In genomic region chr18:7740815-7741214, GRCh38 we compare ENCODE assay signal across 18 cellular contexts.
DNase-seq lines count a peak whose midpoint lies in the region; ATAC-seq and TF ChIP-seq lines count a peak whose summit lies in the region.
"Had no signal": no experiment of that assay in that cellular context is flagged by ENCODE, and none has a peak within 500 bp of the region (broad histone marks: within the 10 kb centered on the region; RNA-seq: fewer than 3 reads in every experiment).

No MANE protein-coding gene starts in this region.

- CTCF ChIA-PET in WTC11 (lab: Charles Lee): interaction anchor here (0.7 to 1.0 kb wide), 2 partner anchors 49 to 468 kb away, joined by 3 read pairs; no protein-coding TSS in a partner anchor

- H3K4me3 Mint-ChIP-seq in WTC11: peak overlapping the region; percentile 24; the same call in 1 of the 2 replicates
- H3K4me3 Mint-ChIP-seq in endothelial cell (ENCODE audit: unreplicated experiment): no peak overlapping the region
- no peak overlapping the region for H3K4me3 Mint-ChIP-seq in mesothelial cell of epicardium
- H3K4me3 Mint-ChIP-seq in activated T-cell treated with anti-CD3 and anti-CD28 coated beads, Interleukin-2, amount 50 U/mL, for 24 hours: no peak overlapping the region
- H3K4me3 Mint-ChIP-seq: activated naive CD4-positive, alpha-beta T cell treated with anti-CD3 and anti-CD28 coated beads for 36 hours; immature natural killer cell; stimulated activated naive CD8-positive, alpha-beta T cell treated with anti-CD3 and anti-CD28 coated beads, Interleukin-15, amount 100 ng/mL, for 72 hours had no signal

- H3K4me1 ChIP-seq in subcutaneous abdominal adipose tissue (ENCODE audit: control insufficient read depth in 5 of 5, insufficient read depth in 5 of 5, low read length in 5 of 5): peaks cover 6 to 34% (median 31%) of the 10 kb centered on the region in 5 donors

- DNase-seq in WTC11 (ENCODE audit: low spot score): no peak
- DNase-seq in endothelial cell (ENCODE audit: low spot score): no peak
- no peak for DNase-seq in mesothelial cell of epicardium (ENCODE audit: low spot score in 2 of 2, unreplicated experiment in 2 of 2)
- DNase-seq in SW 1271 (lab: John Stamatoyannopoulos, UW): no peak
- DNase-seq in activated T-cell treated with anti-CD3 and anti-CD28 coated beads, Interleukin-2, amount 50 U/mL, for 24 hours: no peak
- DNase-seq: activated naive CD4-positive, alpha-beta T cell treated with anti-CD3 and anti-CD28 coated beads for 36 hours; activated T-cell treated with anti-CD3 and anti-CD28 coated beads for 4 hours; body of pancreas; Calu3; dermis blood vessel endothelial cell; immature natural killer cell; NCI-H524 treated with DMSO at 0.1 percent for 48 hours; retina; stimulated activated CD4-positive, alpha-beta T cell treated with anti-CD3 and anti-CD28 coated beads, Interleukin-2, amount 100 ng/mL, for 24 hours; stimulated activated naive CD8-positive, alpha-beta T cell treated with anti-CD3 and anti-CD28 coated beads, Interleukin-15, amount 100 ng/mL, for 72 hours; T-helper 1 cell had no signal

- H3K4me1 Mint-ChIP-seq in WTC11: peaks cover 52% of the 10 kb centered on the region
- peaks cover 38% of the 10 kb centered on the region for H3K4me1 Mint-ChIP-seq in endothelial cell (ENCODE audit: unreplicated experiment)
- peaks cover 29% of the 10 kb centered on the region for H3K4me1 Mint-ChIP-seq in mesothelial cell of epicardium
- no peaks in the 10 kb centered on the region for H3K4me1 Mint-ChIP-seq in activated T-cell treated with anti-CD3 and anti-CD28 coated beads, Interleukin-2, amount 50 U/mL, for 24 hours (ENCODE audit: low read depth)
- H3K4me1 Mint-ChIP-seq: immature natural killer cell; stimulated activated naive CD8-positive, alpha-beta T cell treated with anti-CD3 and anti-CD28 coated beads, Interleukin-15, amount 100 ng/mL, for 72 hours had no signal

- H3K36me3 ChIP-seq in subcutaneous abdominal adipose tissue (ENCODE audit: control insufficient read depth in 5 of 5, insufficient read depth in 5 of 5, low read length in 5 of 5): no peaks in the 10 kb centered on the region

- H3K9me3 ChIP-seq in subcutaneous abdominal adipose tissue (ENCODE audit: control insufficient read depth in 5 of 5, low read length in 5 of 5): peaks cover 0 to 6% (median 0%) of the 10 kb centered on the region in 5 donors
- H3K9me3 ChIP-seq: body of pancreas had no signal

- no peak overlapping the region for H3K4me3 ChIP-seq in subcutaneous abdominal adipose tissue (ENCODE audit: low read depth in 1 of 5, low read length in 5 of 5)
- H3K4me3 ChIP-seq: body of pancreas had no signal

- peak; percentile 69 for ATAC-seq in WTC11
- ATAC-seq in HG03097 (IDR thresholded peaks at IDR 0.05; ENCODE audit: low FRiP score, unreplicated experiment): no peak
- ATAC-seq: body of pancreas; stimulated activated naive CD8-positive, alpha-beta T cell treated with anti-CD3 and anti-CD28 coated beads, Interleukin-15, amount 100 ng/mL, for 72 hours had no signal

- no peaks in the 10 kb centered on the region for H3K27me3 ChIP-seq in subcutaneous abdominal adipose tissue (ENCODE audit: control insufficient read depth in 5 of 5, insufficient read depth in 4 of 5, low read length in 5 of 5)
- H3K27me3 ChIP-seq: body of pancreas had no signal

- no peaks in the 10 kb centered on the region for H3K27me3 Mint-ChIP-seq in WTC11 (ENCODE audit: low read depth)
- H3K27me3 Mint-ChIP-seq in endothelial cell (ENCODE audit: unreplicated experiment): no peaks in the 10 kb centered on the region
- H3K27me3 Mint-ChIP-seq in mesothelial cell of epicardium (ENCODE audit: low read depth): no peaks in the 10 kb centered on the region
- H3K27me3 Mint-ChIP-seq in activated T-cell treated with anti-CD3 and anti-CD28 coated beads, Interleukin-2, amount 50 U/mL, for 24 hours: no peaks in the 10 kb centered on the region
- H3K27me3 Mint-ChIP-seq: stimulated activated naive CD8-positive, alpha-beta T cell treated with anti-CD3 and anti-CD28 coated beads, Interleukin-15, amount 100 ng/mL, for 72 hours had no signal

- peak overlapping the region; percentile 66 for H3K27ac ChIP-seq in subcutaneous abdominal adipose tissue (ENCODE audit: low read depth, low read length)

- peak overlapping the region; percentile 93 for H3K27ac Mint-ChIP-seq in WTC11
- H3K27ac Mint-ChIP-seq in endothelial cell (ENCODE audit: unreplicated experiment): peak overlapping the region; percentile 49
- peak overlapping the region; percentile 88 for H3K27ac Mint-ChIP-seq in mesothelial cell of epicardium
- no peak overlapping the region for H3K27ac Mint-ChIP-seq in activated T-cell treated with anti-CD3 and anti-CD28 coated beads, Interleukin-2, amount 50 U/mL, for 24 hours
- H3K27ac Mint-ChIP-seq: activated naive CD4-positive, alpha-beta T cell treated with anti-CD3 and anti-CD28 coated beads for 36 hours; immature natural killer cell; stimulated activated naive CD8-positive, alpha-beta T cell treated with anti-CD3 and anti-CD28 coated beads, Interleukin-15, amount 100 ng/mL, for 72 hours had no signal

- H3K36me3 Mint-ChIP-seq in WTC11: peaks cover 9% of the 10 kb centered on the region
- peaks cover 6% of the 10 kb centered on the region for H3K36me3 Mint-ChIP-seq in endothelial cell (ENCODE audit: low read depth, unreplicated experiment)
- H3K36me3 Mint-ChIP-seq in mesothelial cell of epicardium: peaks cover 9% of the 10 kb centered on the region
- H3K36me3 Mint-ChIP-seq in activated T-cell treated with anti-CD3 and anti-CD28 coated beads, Interleukin-2, amount 50 U/mL, for 24 hours (ENCODE audit: low read depth): no peaks in the 10 kb centered on the region
- H3K36me3 Mint-ChIP-seq: immature natural killer cell had no signal

- H3K9me3 Mint-ChIP-seq in WTC11 (peaks cover 10% of the 10 kb centered on the region), endothelial cell (ENCODE audit: unreplicated experiment) (no peaks in the 10 kb centered on the region), mesothelial cell of epicardium (peaks cover 10% of the 10 kb centered on the region)
- H3K9me3 Mint-ChIP-seq in activated T-cell treated with anti-CD3 and anti-CD28 coated beads, Interleukin-2, amount 50 U/mL, for 24 hours: peaks cover 1% of the 10 kb centered on the region

- POLR2A ChIA-PET in WTC11 (lab: Charles Lee): no interaction called here

- no peak overlapping the region for H3K9ac ChIP-seq in subcutaneous abdominal adipose tissue (ENCODE audit: low read length in 5 of 5)

- no peak for TF ChIP-seq CTCF in WTC11 (IDR thresholded peaks at IDR 0.05)
- no peak for TF ChIP-seq CTCF in endothelial cell (IDR thresholded peaks at IDR 0.05; ENCODE audit: unreplicated experiment)
- no peak for TF ChIP-seq CTCF in mesothelial cell of epicardium (IDR thresholded peaks at IDR 0.05; ENCODE audit: unreplicated experiment)

TF ChIP-seq in WTC11, 78 proteins besides CTCF, POLR2A, EP300 and RAD21 (continues in another document):
- TF ChIP-seq NR1H2 (CRISPR knock-in tag; IDR thresholded peaks at IDR 0.05) (no peak), TP53 (CRISPR knock-in tag; IDR thresholded peaks at IDR 0.05) (no peak), CBFB (CRISPR knock-in tag; IDR thresholded peaks at IDR 0.05; ENCODE audit: low read depth) (no peak), GTF2I (CRISPR knock-in tag; conservative IDR thresholded peaks at IDR 0.05) (no peak), NR2C2 (CRISPR knock-in tag; IDR thresholded peaks at IDR 0.05) (no peak), ERG (CRISPR knock-in tag; IDR thresholded peaks at IDR 0.05) (no peak), E2F5 (CRISPR knock-in tag; IDR thresholded peaks at IDR 0.05) (no peak), FOXP4 (CRISPR knock-in tag; IDR thresholded peaks at IDR 0.05) (no peak), ZNF671 (CRISPR knock-in tag; IDR thresholded peaks at IDR 0.05) (no peak)
